29 cellular contexts compared by ENCODE assay signal in genomic region chr15:31096563-31096962, GRCh38. TPM values are rescaled to one million over a fixed set of nuclear protein-coding genes. Genes with fewer than 3 reads are reported as not detected.
"Had no signal": no experiment of that assay in that cellular context is flagged by ENCODE, and none has a peak within 500 bp of the region (broad histone marks: within the 10 kb centered on the region; RNA-seq: fewer than 3 reads in every experiment).

No MANE protein-coding gene starts in this region.

- H3K4me3 Mint-ChIP-seq: immature natural killer cell; naive thymus-derived CD4-positive, alpha-beta T cell; natural killer cell treated with Interleukin-12 subunit alpha and Interleukin-12 subunit beta and Interleukin-15 and Interleukin-18, amount 100 ng/mL, for 72 hours; stimulated activated naive B cell treated with anti-CD40 and anti-IgM and Interleukin-4, amounts not matched to agents 10 μg/mL and 1 μg/mL and 100 μg/mL, for 72 hours had no signal

- H3K36me3 ChIP-seq: left ventricle myocardium inferior, right atrium auricular region, right lobe of liver, stomach, thyroid gland, transverse colon, upper lobe of left lung, vagina had no signal

- H3K36me3 Mint-ChIP-seq: immature natural killer cell; naive thymus-derived CD4-positive, alpha-beta T cell; natural killer cell treated with Interleukin-12 subunit alpha and Interleukin-12 subunit beta and Interleukin-15 and Interleukin-18, amount 100 ng/mL, for 72 hours; stimulated activated naive B cell treated with anti-CD40 and anti-IgM and Interleukin-4, amounts not matched to agents 10 μg/mL and 1 μg/mL and 100 μg/mL, for 72 hours had no signal

- H3K9me3 Mint-ChIP-seq: immature natural killer cell; naive thymus-derived CD4-positive, alpha-beta T cell; natural killer cell treated with Interleukin-12 subunit alpha and Interleukin-12 subunit beta and Interleukin-15 and Interleukin-18, amount 100 ng/mL, for 72 hours; stimulated activated naive B cell treated with anti-CD40 and anti-IgM and Interleukin-4, amounts not matched to agents 10 μg/mL and 1 μg/mL and 100 μg/mL, for 72 hours had no signal

- H3K9me3 ChIP-seq: left ventricle myocardium inferior, mucosa of descending colon, psoas muscle, right atrium auricular region, right lobe of liver, stomach, testis, thyroid gland, transverse colon, upper lobe of left lung, vagina had no signal

- H3K4me3 ChIP-seq: left ventricle myocardium inferior, lung, mucosa of descending colon, psoas muscle, right atrium auricular region, right lobe of liver, smooth muscle cell, stomach, testis, thyroid gland, transverse colon, upper lobe of left lung, vagina had no signal

- DNase-seq: hypothalamus; immature natural killer cell; kidney; left ventricle myocardium inferior; midbrain; mucosa of descending colon; naive thymus-derived CD4-positive, alpha-beta T cell; nucleus accumbens; psoas muscle; right lobe of liver; stimulated activated CD4-positive, alpha-beta T cell treated with anti-CD3 and anti-CD28 coated beads, Interleukin-1b, Interleukin-23, amount 100 ng/mL, for 48 hours; stimulated activated CD4-positive, alpha-beta T cell treated with anti-CD3 and anti-CD28 coated beads, Interleukin-2, amount 100 ng/mL, for 48 hours; stimulated activated CD4-positive, alpha-beta T cell treated with anti-CD3 and anti-CD28 coated beads, Interleukin-4, amount 100 ng/mL, for 4 hours; stimulated activated CD8-positive, alpha-beta memory T cell treated with anti-CD3 and anti-CD28 coated beads, Interleukin-4, amount 100 ng/mL, for 48 hours; stimulated activated naive B cell treated with anti-CD40 and anti-IgM and Interleukin-4, amounts not matched to agents 10 μg/mL and 1 μg/mL and 100 μg/mL, for 72 hours; stimulated activated naive CD8-positive, alpha-beta T cell treated with anti-CD3 and anti-CD28 coated beads, Interleukin-15, Interleukin-2, amounts not matched to agents 100 U/mL and 50 U/mL, for 24 hours; stomach; testis; thyroid gland; transverse colon; upper lobe of left lung had no signal

- H3K4me1 ChIP-seq: left ventricle myocardium inferior, parathyroid adenoma, psoas muscle, right atrium auricular region, testis, transverse colon, upper lobe of left lung had no signal

- H3K9ac ChIP-seq: parathyroid adenoma had no signal

- ATAC-seq: mucosa of descending colon; naive thymus-derived CD4-positive, alpha-beta T cell; psoas muscle; right lobe of liver; stimulated activated naive B cell treated with anti-CD40 and anti-IgM and Interleukin-4, amounts not matched to agents 10 μg/mL and 1 μg/mL and 100 μg/mL, for 72 hours; stimulated activated naive CD8-positive, alpha-beta T cell treated with anti-CD3 and anti-CD28 coated beads, Interleukin-15, Interleukin-2, amounts not matched to agents 100 U/mL and 50 U/mL, for 24 hours had no signal

- H3K4me2 ChIP-seq: smooth muscle cell had no signal

- H2AFZ ChIP-seq: parathyroid adenoma had no signal

- H3K27ac ChIP-seq: left ventricle myocardium inferior, parathyroid adenoma, psoas muscle, right atrium auricular region, right lobe of liver, stomach, testis, thyroid gland, transverse colon, upper lobe of left lung, vagina had no signal

- H3K27me3 Mint-ChIP-seq: natural killer cell treated with Interleukin-12 subunit alpha and Interleukin-12 subunit beta and Interleukin-15 and Interleukin-18, amount 100 ng/mL, for 72 hours; stimulated activated naive B cell treated with anti-CD40 and anti-IgM and Interleukin-4, amounts not matched to agents 10 μg/mL and 1 μg/mL and 100 μg/mL, for 72 hours had no signal

- H3K4me1 Mint-ChIP-seq: naive thymus-derived CD4-positive, alpha-beta T cell had no signal

- H3K27ac Mint-ChIP-seq: immature natural killer cell; naive thymus-derived CD4-positive, alpha-beta T cell; natural killer cell treated with Interleukin-12 subunit alpha and Interleukin-12 subunit beta and Interleukin-15 and Interleukin-18, amount 100 ng/mL, for 72 hours; stimulated activated naive B cell treated with anti-CD40 and anti-IgM and Interleukin-4, amounts not matched to agents 10 μg/mL and 1 μg/mL and 100 μg/mL, for 72 hours had no signal

- H3K27me3 ChIP-seq: right atrium auricular region, right lobe of liver, stomach, testis, thyroid gland, transverse colon, upper lobe of left lung, vagina had no signal

RNA-seq across cellular contexts. Expression of gene TRPM1, which starts 5.0 kb away (rescaled TPM):
- polyA plus RNA-seq: naive thymus-derived CD4-positive, alpha-beta T cell; neural cell; smooth muscle cell; urinary bladder had no signal
